23 cellular contexts compared by ENCODE assay signal in genomic region chr14:67482765-67483164, GRCh38. TPM values are rescaled to one million over a fixed set of nuclear protein-coding genes. Genes with fewer than 3 reads are reported as not detected.
DNase-seq lines count a peak whose midpoint lies in the region; ATAC-seq, FAIRE-seq and TF ChIP-seq lines count a peak whose summit lies in the region.
"Had no signal": no experiment of that assay in that cellular context is flagged by ENCODE, and none has a peak within 500 bp of the region (broad histone marks: within the 10 kb centered on the region; RNA-seq: fewer than 3 reads in every experiment).

No MANE protein-coding gene starts in this region.

- no peak for TF ChIP-seq RAD21 in GM12878 (IDR thresholded peaks at IDR 0.05; ENCODE audit: insufficient read depth, low read depth, low read length)

- H3K36me3 Mint-ChIP-seq in CD4-positive, alpha-beta T cell (ENCODE audit: low read depth): peaks cover 79% of the 10 kb centered on the region

- no peaks in the 10 kb centered on the region for H3K9me3 Mint-ChIP-seq in CD4-positive, alpha-beta T cell
- H3K9me3 Mint-ChIP-seq: CD4-positive, CD25-positive, alpha-beta regulatory T cell; HFFc6 had no signal

- H3K27me3 ChIP-seq in right atrium auricular region: no peaks in the 10 kb centered on the region
- no peaks in the 10 kb centered on the region for H3K27me3 ChIP-seq in CD4-positive, alpha-beta T cell (ENCODE audit: control insufficient read depth, insufficient read depth, low read length)
- H3K27me3 ChIP-seq in GM12878 (replicated peaks in 1 of 2; ENCODE audit: control insufficient read depth in 2 of 2, insufficient read depth in 2 of 2, low read length in 1 of 2): no peaks in the 10 kb centered on the region
- no peaks in the 10 kb centered on the region for H3K27me3 ChIP-seq in transverse colon
- H3K27me3 ChIP-seq: BLaER1 had no signal

- no peak overlapping the region for H3K4me3 Mint-ChIP-seq in CD4-positive, alpha-beta T cell
- H3K4me3 Mint-ChIP-seq: B cell, HFFc6 had no signal

- FAIRE-seq in GM12878 (lab: Jason Lieb, UNC): no peak
- FAIRE-seq: GM12892, H54 had no signal

- H3K4me1 Mint-ChIP-seq in CD4-positive, alpha-beta T cell (ENCODE audit: low read depth): peaks cover 70% of the 10 kb centered on the region

- POLR2A ChIA-PET in CD4-positive, alpha-beta T cell (lab: Charles Lee): no interaction called here
- POLR2A ChIA-PET in GM12878 (lab: Charles Lee): no interaction called here

- TF ChIP-seq CTCF in right atrium auricular region (IDR thresholded peaks at IDR 0.05): no peak
- TF ChIP-seq CTCF in CD4-positive, alpha-beta T cell (IDR thresholded peaks at IDR 0.05): no peak
- no peak for TF ChIP-seq CTCF in GM12878 (IDR thresholded peaks at IDR 0.05 in 2 of 3, conservative IDR thresholded peaks at IDR 0.05 in 1 of 3; ENCODE audit: control insufficient read depth in 2 of 3, extremely low read depth in 1 of 3, insufficient read depth in 1 of 3, low read depth in 3 of 3, low read length in 3 of 3)
- no peak for TF ChIP-seq CTCF in transverse colon (IDR thresholded peaks at IDR 0.05)

- no peaks in the 10 kb centered on the region for H3K36me3 ChIP-seq in right atrium auricular region
- no peaks in the 10 kb centered on the region for H3K36me3 ChIP-seq in GM12878 (ENCODE audit: control insufficient read depth in 2 of 2, insufficient read depth in 2 of 2, low read length in 1 of 2)
- H3K36me3 ChIP-seq in transverse colon: no peaks in the 10 kb centered on the region
- H3K36me3 ChIP-seq: BLaER1, HAP-1 had no signal

- in situ Hi-C loops in GM12878 (cut with MboI): no loop called here
- in situ Hi-C loops in transverse colon (cut with MboI; ENCODE audit: low pct_ligation_motif_present in 1 of 4, low pct_unique_long_range_greater_than_20kb in 1 of 4, low sequenced_read_pairs in 3 of 4): no loop called here

- WGBS in GM12878 (ENCODE audit: insufficient coverage, insufficient replicate concordance, low lambda C conversion rate, missing lambda C conversion rate): 85% methylated on average over 3 of the region's 3 CpGs
- WGBS in transverse colon (ENCODE audit: low coverage in 1 of 2), 2 donors: 96% methylated on average over 3 of the region's 3 CpGs; no CpG with 5 or more reads in 1 of the 2 donors

- RAD21 ChIA-PET in GM12878 (lab: Charles Lee; ENCODE audit: unreplicated experiment): no interaction called here

- H3K4me2 ChIP-seq in GM12878 (ENCODE audit: control insufficient read depth, insufficient read depth): no peak overlapping the region

- peaks cover 0 to 31% of the 10 kb centered on the region in 2 donors for H3K4me1 ChIP-seq in right atrium auricular region
- H3K4me1 ChIP-seq in GM12878 (ENCODE audit: control insufficient read depth, insufficient read depth, low read length): peaks cover 24% of the 10 kb centered on the region
- H3K4me1 ChIP-seq in transverse colon: peaks cover 0 to 5% (median 0%) of the 10 kb centered on the region in 4 donors
- H3K4me1 ChIP-seq: HAP-1 had no signal

- no peaks in the 10 kb centered on the region for H3K79me2 ChIP-seq in GM12878 (ENCODE audit: control insufficient read depth, insufficient read depth, low read length)

- intact Hi-C loops in Right ventricle myocardium inferior (cut with DNase I) (no loop called here), GM12878 (cut with micrococcal nuclease; ENCODE audit: unreplicated experiment) (no loop called here), transverse colon (cut with DNase I; ENCODE audit: low total_unique reads) (no loop called here)
- intact Hi-C loops in CD4-positive, alpha-beta T cell (cut with DNase I, micrococcal nuclease): no loop called here

- no peaks in the 10 kb centered on the region for H4K20me1 ChIP-seq in GM12878 (ENCODE audit: control insufficient read depth, insufficient read depth)
- H4K20me1 ChIP-seq: BLaER1 had no signal

- H3K4me3 ChIP-seq in right atrium auricular region: no peak overlapping the region
- no peak overlapping the region for H3K4me3 ChIP-seq in GM12878
- H3K4me3 ChIP-seq in transverse colon: no peak overlapping the region
- H3K4me3 ChIP-seq: BLaER1, HAP-1 had no signal

- DNase-seq in right atrium auricular region (ENCODE audit: low spot score) (no peak), Right ventricle myocardium inferior (ENCODE audit: missing footprints) (no peak), GM12878 (ENCODE audit: low read depth, low spot score) (no peak), transverse colon (no peak), inferior parietal cortex (ENCODE audit: extremely low spot score) (no peak)
- no peak for DNase-seq in CD4-positive, alpha-beta T cell
- DNase-seq: 8988T; Calu3; CD4-positive, CD25-positive, alpha-beta regulatory T cell; COR-L47; DMS53; DMS79 treated with DMSO at 0.1 percent for 48 hours; GF-D8; GOT3; HFFc6 had no signal

- no peak overlapping the region for H3K9ac ChIP-seq in GM12878 (ENCODE audit: control insufficient read depth, insufficient read depth, low read length)

- H2AFZ ChIP-seq in GM12878 (ENCODE audit: control insufficient read depth, low read depth, low read length): no peak overlapping the region

- H3K27ac ChIP-seq in right atrium auricular region (peak overlapping the region; percentile 76 to 81), GM12878 (ENCODE audit: control insufficient read depth, insufficient read depth) (no peak overlapping the region), transverse colon (no peak overlapping the region)
- peak overlapping the region; percentile 7 for H3K27ac ChIP-seq in CD4-positive, alpha-beta T cell (ENCODE audit: low read depth, low read length)
- H3K27ac ChIP-seq: C4-2B had no signal

- peak overlapping the region; percentile 55 for H3K27ac Mint-ChIP-seq in CD4-positive, alpha-beta T cell
- H3K27ac Mint-ChIP-seq: B cell, HFFc6 had no signal

- H3K9me3 ChIP-seq in right atrium auricular region: no peaks in the 10 kb centered on the region
- H3K9me3 ChIP-seq in CD4-positive, alpha-beta T cell (ENCODE audit: control insufficient read depth, low read length): no peaks in the 10 kb centered on the region
- peaks cover 4% of the 10 kb centered on the region; the same call in 2 of the 3 replicates for H3K9me3 ChIP-seq in GM12878 (replicated peaks; ENCODE audit: control insufficient read depth, insufficient read depth, low read length)
- H3K9me3 ChIP-seq in transverse colon: no peaks in the 10 kb centered on the region
- H3K9me3 ChIP-seq: HAP-1 had no signal

- SMC1A ChIA-PET in GM12878 (lab: Charles Lee; ENCODE audit: uncharacterized antibody, unreplicated experiment): no interaction called here

- no peaks in the 10 kb centered on the region for H3K27me3 Mint-ChIP-seq in CD4-positive, alpha-beta T cell
- H3K27me3 Mint-ChIP-seq: B cell; CD4-positive, CD25-positive, alpha-beta regulatory T cell had no signal

- no peak for TF ChIP-seq POLR2A in GM12878 (IDR thresholded peaks at IDR 0.05; ENCODE audit: low read depth, low read length)
- no peak for TF ChIP-seq POLR2A in transverse colon (IDR thresholded peaks at IDR 0.05)

- no peak for ATAC-seq in Right ventricle myocardium inferior
- no peak for ATAC-seq in CD4-positive, alpha-beta T cell (ENCODE audit: poor library complexity)
- peak; percentile 15; the same call in 2 of the 3 replicates for ATAC-seq in GM12878
- no peak for ATAC-seq in HG03565 (IDR thresholded peaks at IDR 0.05; ENCODE audit: unreplicated experiment)

- CTCF ChIA-PET in CD4-positive, alpha-beta T cell (lab: Charles Lee): no interaction called here
- CTCF ChIA-PET in GM12878 (lab: Yijun Ruan, JAX): no interaction called here

- TF ChIP-seq EP300 in GM12878 (IDR thresholded peaks at IDR 0.05; ENCODE audit: borderline replicate concordance in 1 of 2, control insufficient read depth in 1 of 2, low read depth in 2 of 2, low read length in 2 of 2): no peak
- no peak for TF ChIP-seq EP300 in transverse colon (IDR thresholded peaks at IDR 0.05; ENCODE audit: low read depth)

- no TSS peak for BruUV-seq in GM12878 (replicated peaks; lab: Mats Ljungman, UMichigan)

RNA-seq across cellular contexts. Expression of gene TMEM229B, which starts 5.8 kb away (rescaled TPM):
- 1 to 10 TPM; 1.3 to 2.9 TPM for total RNA-seq in right atrium auricular region
- 4.2 TPM for total RNA-seq in Right ventricle myocardium inferior
- total RNA-seq in CD4-positive, alpha-beta T cell: 1 to 10 TPM; 7.1 to 9.1 TPM
- 0.27 and 0.67 TPM in 2 replicates for total RNA-seq in GM12878 (2013; cell fraction: nucleolus; rRNA removed)
- 3.8 and 4.0 TPM in 2 replicates for total RNA-seq in GM12878 (2014; rRNA removed)
- 2.1 and 2.2 TPM in 2 replicates for total RNA-seq in GM12878 (2014; rRNA removed; fragmentation: Illumina TruSeq; extraction: Trizol)
- 5.1 and 5.2 TPM in 2 replicates for total RNA-seq in GM12878 (2021)
- 0.55 TPM for polyA plus RNA-seq in GM12878 (2011; ENCODE audit: low read depth)
- polyA plus RNA-seq in GM12878 (2011; rRNA removed): 0.88 and 1.3 TPM in 2 replicates
- polyA plus RNA-seq in GM12878 (2011; cell fraction: cytosol; rRNA removed): 2.6 and 3.1 TPM in 2 replicates
- 0.87 and 1.7 TPM in 2 replicates for polyA plus RNA-seq in GM12878 (2011; cell fraction: nucleus; rRNA removed)
- polyA plus RNA-seq in GM12878 (2012): 0.35 and 0.42 TPM in 2 replicates
- 3.2 and 3.4 TPM in 2 replicates for polyA plus RNA-seq in GM12878 (2014; fragmentation: Illumina TruSeq; extraction: Trizol)
- under 1 TPM; 0.24 to 0.32 TPM for polyA plus RNA-seq in GM12878 (2014; fragmentation: Nextera tagmentation; extraction: Ambion mirVana)
- 3.3 and 5.3 TPM in 2 replicates for polyA plus RNA-seq in GM12878 (2014; rRNA removed)
- 1 to 10 TPM in 1 of 2 experiments, under 1 TPM in 1; 0.72 to 1.3 TPM for polyA plus RNA-seq in GM12878 (2016; fragmentation: Nextera tagmentation; extraction: Ambion mirVana)
- polyA minus RNA-seq in GM12878 (2011; rRNA and poly(A)+ RNA removed): 2.9 TPM in 2 replicates
- 0.53 and 1.2 TPM in 2 replicates for polyA minus RNA-seq in GM12878 (2011; cell fraction: cytosol; rRNA and poly(A)+ RNA removed)
- 1.6 and 3.6 TPM in 2 replicates for polyA minus RNA-seq in GM12878 (2011; cell fraction: nucleus; rRNA and poly(A)+ RNA removed)
- 10 to 100 TPM in 1 of 4 donors, 1 to 10 TPM in 3; 3.7 to 13.5 (median 7.4) TPM for total RNA-seq in transverse colon
- total RNA-seq: A673 had no signal

RNA-seq across cellular contexts. Expression of gene PLEKHH1, which starts 50.3 kb away (rescaled TPM):
- total RNA-seq in right atrium auricular region (1 to 10 TPM; 2.3 to 5.3 TPM), Right ventricle myocardium inferior (7.3 TPM), GM12878 (2014; rRNA removed) (0.40 and 0.87 TPM in 2 replicates), GM12878 (2014; rRNA removed; fragmentation: Illumina TruSeq; extraction: Trizol) (0.32 and 0.67 TPM in 2 replicates), GM12878 (2021) (0.95 and 1.4 TPM in 2 replicates), transverse colon (100 to 1,000 TPM in 1 of 4 donors, 10 to 100 TPM in 3; 71.1 to 123 (median 79.7) TPM)
- total RNA-seq in CD4-positive, alpha-beta T cell: under 1 TPM; 0.16 to 0.53 TPM
- 0.50 and 0.73 TPM in 2 replicates for total RNA-seq in GM12878 (2013; cell fraction: nucleolus; rRNA removed)
- 0.31 TPM for polyA plus RNA-seq in GM12878 (2011; ENCODE audit: low read depth)
- polyA plus RNA-seq in GM12878 (2011; rRNA removed) (0.16 and 0.30 TPM in 2 replicates), GM12878 (2014; fragmentation: Illumina TruSeq; extraction: Trizol) (0.59 and 0.60 TPM in 2 replicates), GM12878 (2014; fragmentation: Nextera tagmentation; extraction: Ambion mirVana) (under 1 TPM; 0.11 to 0.22 TPM), GM12878 (2014; rRNA removed) (0.42 and 0.76 TPM in 2 replicates), GM12878 (2016; fragmentation: Nextera tagmentation; extraction: Ambion mirVana) (under 1 TPM; 0.23 to 0.66 TPM)
- polyA plus RNA-seq in GM12878 (2011; cell fraction: cytosol; rRNA removed): 0.37 and 0.46 TPM in 2 replicates
- 1.0 and 1.3 TPM in 2 replicates for polyA plus RNA-seq in GM12878 (2011; cell fraction: nucleus; rRNA removed)
- polyA plus RNA-seq in GM12878 (2012): 0.34 and 0.65 TPM in 2 replicates
- polyA minus RNA-seq in GM12878 (2011; rRNA and poly(A)+ RNA removed): 0.07 and 0.82 TPM in 2 replicates
- not detected in 2 replicates for polyA minus RNA-seq in GM12878 (2011; cell fraction: cytosol; rRNA and poly(A)+ RNA removed)
- polyA minus RNA-seq in GM12878 (2011; cell fraction: nucleus; rRNA and poly(A)+ RNA removed): 0.73 and 1.8 TPM in 2 replicates

Comparison
In these comparisons a context has a peak if more than half of its experiments do, and no peak if none do; other contexts are left out.
1. H3K27ac ChIP-seq: peak in right atrium auricular region (2 of 2) and CD4-positive, alpha-beta T cell (single experiment); none in GM12878 (single experiment) and transverse colon (0 of 4).